ENCODE assay signal across 8 cellular contexts in genomic region chr5:22214096-22214495, GRCh38.
DNase-seq lines count a peak whose midpoint lies in the region; ATAC-seq, FAIRE-seq and TF ChIP-seq lines count a peak whose summit lies in the region.
"Not testable (repeated sequence)": the region's sequence is repeated elsewhere in the genome, so short reads cannot be mapped to it uniquely, and the experiment has no call there.

No MANE protein-coding gene starts in this region.

- not testable (repeated sequence) for H3K9me3 ChIP-seq in CD4-positive, alpha-beta T cell (ENCODE audit: control insufficient read depth, low read length); GM12878 (replicated peaks; ENCODE audit: control insufficient read depth, insufficient read depth, low read length)

- not testable (repeated sequence) for DNase-seq in CD4-positive, alpha-beta T cell; GM12878 (ENCODE audit: low read depth, low spot score); retinal pigment epithelial cell (ENCODE audit: low read depth)
- DNase-seq in NCI-H460 (ENCODE audit: extremely low read depth, low read depth): peak; percentile 14
- DNase-seq in SK-MEL-5 (ENCODE audit: low read depth, low spot score): peak; percentile 59
- peak; percentile 61 for DNase-seq in islet precursor cell

- intact Hi-C loops in CD4-positive, alpha-beta T cell (cut with DNase I, micrococcal nuclease); GM12878 (cut with micrococcal nuclease; ENCODE audit: unreplicated experiment): not testable (repeated sequence)

- not testable (repeated sequence) for H3K9me3 Mint-ChIP-seq in CD4-positive, alpha-beta T cell

- not testable (repeated sequence) for H3K79me2 ChIP-seq in GM12878 (ENCODE audit: control insufficient read depth, insufficient read depth, low read length)

- H3K36me3 Mint-ChIP-seq in CD4-positive, alpha-beta T cell (ENCODE audit: low read depth): not testable (repeated sequence)

- H3K4me2 ChIP-seq in GM12878 (ENCODE audit: control insufficient read depth, insufficient read depth): not testable (repeated sequence)

- not testable (repeated sequence) for TF ChIP-seq POLR2A in GM12878 (IDR thresholded peaks at IDR 0.05; ENCODE audit: low read depth, low read length)

- H3K4me1 Mint-ChIP-seq in CD4-positive, alpha-beta T cell (ENCODE audit: low read depth): not testable (repeated sequence)

- TF ChIP-seq EP300 in Ishikawa (IDR thresholded peaks at IDR 0.05; ENCODE audit: borderline replicate concordance); GM12878 (IDR thresholded peaks at IDR 0.05; ENCODE audit: borderline replicate concordance in 1 of 2, control insufficient read depth in 1 of 2, low read depth in 2 of 2, low read length in 2 of 2): not testable (repeated sequence)

- H3K9ac ChIP-seq in GM12878 (ENCODE audit: control insufficient read depth, insufficient read depth, low read length): not testable (repeated sequence)

- H4K20me1 ChIP-seq in GM12878 (ENCODE audit: control insufficient read depth, insufficient read depth): not testable (repeated sequence)

- not testable (repeated sequence) for H3K4me3 ChIP-seq in GM12878; retinal pigment epithelial cell (ENCODE audit: low read length)

- TF ChIP-seq RAD21 in Ishikawa (IDR thresholded peaks at IDR 0.05; ENCODE audit: low read depth) (peak; percentile 33), GM12878 (IDR thresholded peaks at IDR 0.05; ENCODE audit: insufficient read depth, low read depth, low read length) (0 out of 2 replicates have a peak, but pooled peaks have one; percentile 0)

- POLR2A ChIA-PET in CD4-positive, alpha-beta T cell (lab: Charles Lee); GM12878 (lab: Charles Lee): not testable (repeated sequence)

- in situ Hi-C loops in SK-MEL-5 (cut with HindIII; ENCODE audit: low pct_unique_long_range_greater_than_20kb, low sequenced_read_pairs); GM12878 (cut with MboI): not testable (repeated sequence)

- not testable (repeated sequence) for H3K4me3 Mint-ChIP-seq in CD4-positive, alpha-beta T cell

- SMC1A ChIA-PET in GM12878 (lab: Charles Lee; ENCODE audit: uncharacterized antibody, unreplicated experiment): not testable (repeated sequence)

- FAIRE-seq in GM12878 (lab: Jason Lieb, UNC): peak; percentile 91

- H3K36me3 ChIP-seq in GM12878 (ENCODE audit: control insufficient read depth in 2 of 2, insufficient read depth in 2 of 2, low read length in 1 of 2): not testable (repeated sequence)

- BruUV-seq in GM12878 (replicated peaks; lab: Mats Ljungman, UMichigan): not testable (repeated sequence)

- RAD21 ChIA-PET in GM12878 (lab: Charles Lee; ENCODE audit: unreplicated experiment): not testable (repeated sequence)

- ATAC-seq in CD4-positive, alpha-beta T cell (ENCODE audit: poor library complexity): peak; percentile 80
- ATAC-seq in GM21526 (IDR thresholded peaks at IDR 0.05; ENCODE audit: low FRiP score, unreplicated experiment) (peak; percentile 74), GM12878 (peak; percentile 92)

- not testable (repeated sequence) for H3K27me3 Mint-ChIP-seq in CD4-positive, alpha-beta T cell

- not testable (repeated sequence) for H3K4me1 ChIP-seq in GM12878 (ENCODE audit: control insufficient read depth, insufficient read depth, low read length)

- not testable (repeated sequence) for H3K27ac ChIP-seq in CD4-positive, alpha-beta T cell (ENCODE audit: low read depth, low read length); GM12878 (ENCODE audit: control insufficient read depth, insufficient read depth)

- not testable (repeated sequence) for TF ChIP-seq CTCF in CD4-positive, alpha-beta T cell (IDR thresholded peaks at IDR 0.05); GM12878 (IDR thresholded peaks at IDR 0.05 in 2 of 3, conservative IDR thresholded peaks at IDR 0.05 in 1 of 3; ENCODE audit: control insufficient read depth in 2 of 3, extremely low read depth in 1 of 3, insufficient read depth in 1 of 3, low read depth in 3 of 3, low read length in 3 of 3)
- peak; percentile 38 for TF ChIP-seq CTCF in retinal pigment epithelial cell (conservative IDR thresholded peaks at IDR 0.05; ENCODE audit: low read depth, low read length)

- H3K27me3 ChIP-seq in CD4-positive, alpha-beta T cell (ENCODE audit: control insufficient read depth, insufficient read depth, low read length); GM12878 (replicated peaks in 1 of 2; ENCODE audit: control insufficient read depth in 2 of 2, insufficient read depth in 2 of 2, low read length in 1 of 2): not testable (repeated sequence)

- H2AFZ ChIP-seq in GM12878 (ENCODE audit: control insufficient read depth, low read depth, low read length): not testable (repeated sequence)

- CTCF ChIA-PET in CD4-positive, alpha-beta T cell (lab: Charles Lee); GM12878 (lab: Yijun Ruan, JAX): not testable (repeated sequence)

- H3K27ac Mint-ChIP-seq in CD4-positive, alpha-beta T cell: not testable (repeated sequence)

- WGBS in GM12878 (ENCODE audit: insufficient coverage, insufficient replicate concordance, low lambda C conversion rate, missing lambda C conversion rate): 2% methylated on average over 4 of the region's 4 CpGs
